Comparison of ENCODE assay signal across 17 cellular contexts in genomic region chr3:149977391-149977790, GRCh38.
"Had no signal": no experiment of that assay in that cellular context is flagged by ENCODE, and none has a peak within 500 bp of the region (broad histone marks: within the 10 kb centered on the region; RNA-seq: fewer than 3 reads in every experiment).

No MANE protein-coding gene starts in this region.

- ATAC-seq: activated T-cell treated with anti-CD3 and anti-CD28 coated beads, Interleukin-2, amount 50 U/mL, for 4 hours; effector memory CD8-positive, alpha-beta T cell; foreskin keratinocyte; left lung; natural killer cell; sciatic nerve; stimulated activated naive CD8-positive, alpha-beta T cell treated with anti-CD3 and anti-CD28 coated beads, Interleukin-15, Interleukin-2, amounts not matched to agents 100 U/mL and 50 U/mL, for 24 hours had no signal

- DNase-seq: activated CD4-positive, alpha-beta T cell treated with anti-CD3 and anti-CD28 coated beads, Interleukin-2, amount 50 U/mL, for 1 hour; activated effector memory CD4-positive, alpha-beta T cell treated with anti-CD3 and anti-CD28 coated beads, Interleukin-2, amount 50 U/mL, for 16 hours; activated T-cell treated with anti-CD3 and anti-CD28 coated beads, Interleukin-2, amount 50 U/mL, for 4 hours; caudate nucleus; effector memory CD8-positive, alpha-beta T cell; foreskin keratinocyte; head of caudate nucleus; left lung; natural killer cell; nucleus accumbens; stimulated activated CD4-positive, alpha-beta T cell treated with anti-CD3 and anti-CD28 coated beads, Interleukin-12 subunit alpha, Interleukin-12 subunit beta, amount 100 ng/mL, for 4 hours; stimulated activated naive CD8-positive, alpha-beta T cell treated with anti-CD3 and anti-CD28 coated beads, Interleukin-15, Interleukin-2, amounts not matched to agents 100 U/mL and 50 U/mL, for 24 hours had no signal

- H3K9me3 ChIP-seq: left lung, prostate gland had no signal

- H3K9me3 Mint-ChIP-seq: activated T-cell treated with anti-CD3 and anti-CD28 coated beads, Interleukin-2, amount 50 U/mL, for 4 hours; effector memory CD8-positive, alpha-beta T cell; natural killer cell had no signal

- H3K4me3 ChIP-seq: left lung, prostate gland had no signal

- H3K4me3 Mint-ChIP-seq: activated naive CD8-positive, alpha-beta T cell; activated T-cell treated with anti-CD3 and anti-CD28 coated beads, Interleukin-2, amount 50 U/mL, for 4 hours; dendritic cell treated with granulocyte-macrophage colony-stimulating factor and Interleukin-4, amounts not matched to agents 40 ng/mL and 50 ng/mL, for 4 days; effector memory CD8-positive, alpha-beta T cell; natural killer cell had no signal

- H3K36me3 Mint-ChIP-seq: activated naive CD8-positive, alpha-beta T cell; natural killer cell had no signal

- H3K4me1 ChIP-seq: left lung, prostate gland had no signal

- H3K36me3 ChIP-seq: left lung, prostate gland had no signal

- H3K27ac Mint-ChIP-seq: activated naive CD8-positive, alpha-beta T cell; dendritic cell treated with granulocyte-macrophage colony-stimulating factor and Interleukin-4, amounts not matched to agents 40 ng/mL and 50 ng/mL, for 4 days; effector memory CD8-positive, alpha-beta T cell; natural killer cell had no signal

- H3K27ac ChIP-seq: epithelial cell of prostate, foreskin keratinocyte, left lung, prostate gland had no signal

- H3K27me3 ChIP-seq: foreskin keratinocyte had no signal
